Comparison of ENCODE assay signal across 30 cellular contexts in genomic region chr2:103144837-103145236, GRCh38.
"Had no signal": no experiment of that assay in that cellular context is flagged by ENCODE, and none has a peak within 500 bp of the region (broad histone marks: within the 10 kb centered on the region; RNA-seq: fewer than 3 reads in every experiment).

No MANE protein-coding gene starts in this region.

- H3K27ac ChIP-seq: ascending aorta, body of pancreas, brain microvascular endothelial cell, breast epithelium, VCaP had no signal

- DNase-seq: activated B cell treated with CpG ODN at 0.5 μM for 24 hours; activated CD4-positive, alpha-beta memory T cell treated with anti-CD3 and anti-CD28 coated beads for 36 hours; activated CD4-positive, alpha-beta T cell treated with anti-CD3 and anti-CD28 coated beads for 4 hours; activated CD4-positive, alpha-beta T cell treated with anti-CD3 and anti-CD28 coated beads, Interleukin-2, amount 10 ng/mL, durations not matched to agents 24 days and 14 days; activated CD4-positive, alpha-beta T cell treated with anti-CD3 and anti-CD28 coated beads, Interleukin-2, amount 50 U/mL, for 1 hour; activated CD4-positive, alpha-beta T cell treated with anti-CD3 and anti-CD28 coated beads, Interleukin-2, amount 50 U/mL, for 4 hours; activated CD4-positive, CD25-positive, alpha-beta regulatory T cell treated with anti-CD3 and anti-CD28 coated beads, Interleukin-2, amount 50 U/mL, for 72 hours; activated CD8-positive, alpha-beta memory T cell treated with anti-CD3 and anti-CD28 coated beads, Interleukin-2, amount 50 U/mL, for 4 hours; activated CD8-positive, alpha-beta T cell treated with anti-CD3 and anti-CD28 coated beads for 36 hours; activated gamma-delta T cell; activated naive CD4-positive, alpha-beta T cell treated with anti-CD3 and anti-CD28 coated beads, Interleukin-2, amount 10 ng/mL, durations not matched to agents 7 days and 5 days; activated naive CD4-positive, alpha-beta T cell treated with Interleukin-2 at 50 U/mL for 16 hours; activated naive CD8-positive, alpha-beta T cell treated with anti-CD3 and anti-CD28 coated beads, Interleukin-2, amount 10 ng/mL, durations not matched to agents 7 days and 5 days; activated naive CD8-positive, alpha-beta T cell treated with anti-CD3 and anti-CD28 coated beads, Interleukin-2, amount 50 U/mL, for 24 hours; activated T-cell treated with anti-CD3 and anti-CD28 coated beads for 4 hours; activated T-cell treated with anti-CD3 and anti-CD28 coated beads, Interleukin-2, amount 50 U/mL, for 1 hour; activated T-cell treated with anti-CD3 and anti-CD28 coated beads, Interleukin-2, amount 50 U/mL, for 4 hours; activated T-cell treated with anti-CD3 and anti-CD28 coated beads, Interleukin-2, amount 50 U/mL, for 72 hours; amygdala; anterior cingulate cortex; body of pancreas; brain microvascular endothelial cell; central memory CD4-positive, alpha-beta T cell; T-helper 1 cell; T-helper 2 cell; T-helper 9 cell had no signal

- H3K27me3 ChIP-seq: ascending aorta, body of pancreas, brain microvascular endothelial cell, breast epithelium had no signal

- H3K36me3 ChIP-seq: ascending aorta, brain microvascular endothelial cell, breast epithelium had no signal

- H3K4me1 ChIP-seq: ascending aorta, body of pancreas, breast epithelium had no signal

- ATAC-seq: activated CD8-positive, alpha-beta T cell treated with anti-CD3 and anti-CD28 coated beads for 36 hours; activated naive CD8-positive, alpha-beta T cell treated with anti-CD3 and anti-CD28 coated beads, Interleukin-2, amount 50 U/mL, for 24 hours; activated T-cell treated with anti-CD3 and anti-CD28 coated beads, Interleukin-2, amount 50 U/mL, for 4 hours; activated T-cell treated with anti-CD3 and anti-CD28 coated beads, Interleukin-2, amount 50 U/mL, for 72 hours; activated T-helper 17 cell treated with anti-CD3 and anti-CD28 coated beads, Interleukin-2, amount 50 U/mL, for 72 hours; body of pancreas had no signal

- H3K9me3 ChIP-seq: ascending aorta, body of pancreas, breast epithelium had no signal

- H3K4me3 ChIP-seq: ascending aorta, body of pancreas, breast epithelium had no signal
